Comparison of ENCODE assay signal across 10 cellular contexts in genomic region chr11:18699848-18700261, GRCh38. TPM values are rescaled to one million over a fixed set of nuclear protein-coding genes. Genes with fewer than 3 reads are reported as not detected.
DNase-seq lines count a peak whose midpoint lies in the region; ATAC-seq, FAIRE-seq and TF ChIP-seq lines count a peak whose summit lies in the region.
"Had no signal": no experiment of that assay in that cellular context is flagged by ENCODE, and none has a peak within 500 bp of the region (broad histone marks: within the 10 kb centered on the region; RNA-seq: fewer than 3 reads in every experiment).

No MANE protein-coding gene starts in this region.

- H3K4me1 Mint-ChIP-seq in activated CD4-positive, alpha-beta T cell treated with anti-CD3 and anti-CD28 coated beads, Interleukin-2, amount 10 ng/mL, durations not matched to agents 7 days and 5 days, result peaks cover 15% of the 10 kb centered on the region

- no peak for TF ChIP-seq EP300 in K562 (IDR thresholded peaks at IDR 0.05; ENCODE audit: low read length)

- TF ChIP-seq RAD21 in K562 (CRISPR knock-in tag; conservative IDR thresholded peaks at IDR 0.05 in 1 of 2, IDR thresholded peaks at IDR 0.05 in 1 of 2), result no peak

- CTCF ChIA-PET in activated CD4-positive, alpha-beta T cell treated with anti-CD3 and anti-CD28 coated beads, Interleukin-2, amount 10 ng/mL, durations not matched to agents 7 days and 5 days (lab: Charles Lee), result interaction anchor here (0.5 to 1.2 kb wide), 2 partner anchors 32 to 125 kb away, joined by 3 read pairs; no protein-coding TSS in a partner anchor
- CTCF ChIA-PET in K562 (lab: Yijun Ruan, JAX; ENCODE audit: low intra/inter-chr PET ratio), result no interaction called here

- TF ChIP-seq POLR2A in K562 (conservative IDR thresholded peaks at IDR 0.05), result no peak

- ATAC-seq in K562, result no peak
- ATAC-seq in thoracic aorta (ENCODE audit: insufficient number of reproducible peaks, low FRiP score, low read depth), result no peak
- ATAC-seq in GM21447 (IDR thresholded peaks at IDR 0.05; ENCODE audit: unreplicated experiment), result no peak
- no peak for ATAC-seq in HG03025 (IDR thresholded peaks at IDR 0.05; ENCODE audit: low FRiP score, unreplicated experiment)

- TF ChIP-seq CTCF in K562 (IDR thresholded peaks at IDR 0.05 in 2 of 3, conservative IDR thresholded peaks at IDR 0.05 in 1 of 3; ENCODE audit: insufficient read depth in 2 of 3, low read depth in 1 of 3, low read length in 3 of 3) (no peak), thoracic aorta (IDR thresholded peaks at IDR 0.05) (no peak)

- H4K20me1 ChIP-seq in K562 (replicated peaks; ENCODE audit: control insufficient read depth, insufficient read depth, low read length), result no peaks in the 10 kb centered on the region; the same call in 1 of the 2 replicates

- H3K4me3 ChIP-seq in K562 (no peak overlapping the region), thoracic aorta (peak overlapping the region; percentile 88)

- in situ Hi-C loops in K562 (cut with MboI), result no loop called here

- intact Hi-C loops in K562 (cut with micrococcal nuclease), result no loop called here

- no peaks in the 10 kb centered on the region for H3K36me3 Mint-ChIP-seq in activated CD4-positive, alpha-beta T cell treated with anti-CD3 and anti-CD28 coated beads, Interleukin-2, amount 10 ng/mL, durations not matched to agents 7 days and 5 days (ENCODE audit: low read depth)

- no peak overlapping the region for H2AFZ ChIP-seq in K562 (ENCODE audit: low read depth, low read length)

- DNase-seq in activated CD4-positive, alpha-beta T cell treated with anti-CD3 and anti-CD28 coated beads, Interleukin-2, amount 10 ng/mL, durations not matched to agents 7 days and 5 days, result no peak
- DNase-seq in activated CD4-positive, alpha-beta T cell treated with anti-CD3 and anti-CD28 coated beads for 1 hour, result no peak
- DNase-seq in K562 (ENCODE audit: extremely low read depth in 1 of 4, low spot score in 3 of 4) (no peak), midbrain (lab: John Stamatoyannopoulos, UW) (peak; percentile 60), thoracic aorta (ENCODE audit: low spot score) (no peak)
- DNase-seq in stimulated activated naive CD4-positive, alpha-beta T cell (lab: John Stamatoyannopoulos, UW), result no peak
- DNase-seq: T1000 had no signal

- peaks cover 27% of the 10 kb centered on the region for H3K27me3 Mint-ChIP-seq in activated CD4-positive, alpha-beta T cell treated with anti-CD3 and anti-CD28 coated beads, Interleukin-2, amount 10 ng/mL, durations not matched to agents 7 days and 5 days

- FAIRE-seq in K562 (lab: Jason Lieb, UNC), result no peak
- FAIRE-seq: pancreas had no signal

- H3K9me1 ChIP-seq in K562 (ENCODE audit: control insufficient read depth, insufficient read depth, low read length), result no peaks in the 10 kb centered on the region

- H3K79me2 ChIP-seq in K562 (ENCODE audit: control insufficient read depth, insufficient read depth, low read length), result no peaks in the 10 kb centered on the region

- H3K36me3 ChIP-seq in K562 (ENCODE audit: control insufficient read depth, insufficient read depth, low read length), result no peaks in the 10 kb centered on the region
- H3K36me3 ChIP-seq in thoracic aorta, result no peaks in the 10 kb centered on the region
- H3K36me3 ChIP-seq: pancreas had no signal

- H3K4me2 ChIP-seq in K562 (ENCODE audit: insufficient read depth, low read length), result no peak overlapping the region

- H3K4me1 ChIP-seq in K562 (replicated peaks in 1 of 2; ENCODE audit: control insufficient read depth in 2 of 2, insufficient read depth in 2 of 2, low read length in 2 of 2) (peaks cover 9 to 15% of the 10 kb centered on the region in 2 experiments; a peak in 4 of 5 replicates), thoracic aorta (ENCODE audit: control insufficient read depth in 1 of 2, low read depth in 2 of 2) (peaks cover 8 to 16% of the 10 kb centered on the region in 2 donors)

- peak overlapping the region; percentile 59 for H3K27ac Mint-ChIP-seq in activated CD4-positive, alpha-beta T cell treated with anti-CD3 and anti-CD28 coated beads, Interleukin-2, amount 10 ng/mL, durations not matched to agents 7 days and 5 days

- no peaks in the 10 kb centered on the region for H3K9me3 Mint-ChIP-seq in activated CD4-positive, alpha-beta T cell treated with anti-CD3 and anti-CD28 coated beads, Interleukin-2, amount 10 ng/mL, durations not matched to agents 7 days and 5 days

- H3K4me3 Mint-ChIP-seq in activated CD4-positive, alpha-beta T cell treated with anti-CD3 and anti-CD28 coated beads, Interleukin-2, amount 10 ng/mL, durations not matched to agents 7 days and 5 days, result peak overlapping the region; percentile 72

- no peak overlapping the region for H3K27ac ChIP-seq in K562 (ENCODE audit: extremely low read depth, low read depth, low read length)
- H3K27ac ChIP-seq in thoracic aorta, result peak overlapping the region in 1 of 2 donors; percentile 74

- no peaks in the 10 kb centered on the region for H3K9me3 ChIP-seq in K562 (replicated peaks; ENCODE audit: control insufficient read depth, insufficient read depth, low read depth, low read length)
- H3K9me3 ChIP-seq in thoracic aorta, result no peaks in the 10 kb centered on the region
- H3K9me3 ChIP-seq: pancreas had no signal

- peaks cover 0 to 21% of the 10 kb centered on the region in 2 experiments; a peak in 2 of 5 replicates for H3K27me3 ChIP-seq in K562 (ENCODE audit: control insufficient read depth in 2 of 2, insufficient read depth in 2 of 2, low read length in 2 of 2)
- H3K27me3 ChIP-seq in thoracic aorta (replicated peaks; ENCODE audit: insufficient read depth), result no peaks in the 10 kb centered on the region
- H3K27me3 ChIP-seq: pancreas had no signal

- TSS peak; percentile 54 for BruUV-seq in K562 (replicated peaks; lab: Mats Ljungman, UMichigan)

- peak overlapping the region in 1 of 2 experiments; percentile 28; a peak in 1 of 4 replicates for H3K9ac ChIP-seq in K562 (ENCODE audit: insufficient read depth in 1 of 2, low read depth in 2 of 2, low read length in 2 of 2)

- POLR2A ChIA-PET in activated CD4-positive, alpha-beta T cell treated with anti-CD3 and anti-CD28 coated beads, Interleukin-2, amount 10 ng/mL, durations not matched to agents 7 days and 5 days (lab: Charles Lee), result no interaction called here
- POLR2A ChIA-PET in K562 (lab: Yijun Ruan, JAX), result interaction anchor here (0.5 to 0.7 kb wide), 3 partner anchors 10 to 16 kb away, joined by 3 read pairs; no protein-coding TSS in a partner anchor

- WGBS in K562 (ENCODE audit: insufficient coverage, low coverage, missing lambda C conversion rate), result 11% methylated on average over 3 of the region's 3 CpGs

TF ChIP-seq in K562, 482 proteins besides CTCF, POLR2A, EP300 and RAD21:
- TF ChIP-seq TRIM24 (IDR thresholded peaks at IDR 0.05) (no peak), TEAD2 (tag; IDR thresholded peaks at IDR 0.05) (no peak), ZBTB1 (CRISPR knock-in tag; IDR thresholded peaks at IDR 0.05; ENCODE audit: borderline replicate concordance, low read depth) (no peak), CBX5 (IDR thresholded peaks at IDR 0.05; ENCODE audit: borderline replicate concordance, low read depth) (no peak), E2F3 (CRISPR knock-in tag; IDR thresholded peaks at IDR 0.05) (no peak)
TF ChIP-seq in K562: peak in this region for 0.

RNA-seq across cellular contexts. Expression of gene TMEM86A, which starts 1.3 kb away (rescaled TPM):
- under 1 TPM; 0.25 to 0.42 TPM for total RNA-seq in activated CD4-positive, alpha-beta T cell treated with anti-CD3 and anti-CD28 coated beads, Interleukin-2, amount 10 ng/mL, durations not matched to agents 7 days and 5 days
- 1.1 and 2.2 TPM in 2 replicates for total RNA-seq in K562 (2011; cell fraction: chromatin; rRNA removed; ENCODE audit: low replicate concordance)
- 2.1 and 3.0 TPM in 2 replicates for total RNA-seq in K562 (2011; cell fraction: nucleolus; rRNA removed)
- total RNA-seq in K562 (2011; cell fraction: nucleoplasm; rRNA removed), result 2.1 and 2.3 TPM in 2 replicates
- total RNA-seq in K562 (2014; rRNA removed) (0.45 and 1.0 TPM in 2 replicates), K562 (2014; rRNA removed; fragmentation: Illumina TruSeq; extraction: Trizol) (0.22 and 0.25 TPM in 2 replicates), K562 (2015; rRNA removed; fragmentation: Illumina TruSeq; extraction: Trizol) (0.11 and 0.22 TPM in 2 replicates), K562 (2021) (0.74 and 1.3 TPM in 2 replicates), thoracic aorta (1 to 10 TPM; 5.3 to 8.3 TPM)
- polyA plus RNA-seq in K562 (2011; rRNA removed) (0.27 and 0.52 TPM in 2 replicates), K562 (2014; fragmentation: Illumina TruSeq; extraction: Trizol) (0.39 and 0.78 TPM in 2 replicates), K562 (2014; fragmentation: Nextera tagmentation; extraction: Ambion mirVana) (not detected), K562 (2014; rRNA removed) (0.27 and 0.40 TPM in 2 replicates)
- polyA plus RNA-seq in K562 (2011; cell fraction: cytosol; rRNA removed), result 0.16 and 1.2 TPM in 2 replicates
- polyA plus RNA-seq in K562 (2011; cell fraction: nucleus; rRNA removed), result 0.51 and 1.3 TPM in 2 replicates
- polyA plus RNA-seq in K562 (2012), result 0.57 and 1.2 TPM in 2 replicates
- 0.60 and 0.88 TPM in 2 replicates for polyA minus RNA-seq in K562 (2011; rRNA and poly(A)+ RNA removed)
- not detected in 2 replicates for polyA minus RNA-seq in K562 (2011; cell fraction: cytosol; rRNA and poly(A)+ RNA removed)
- 1.6 and 3.4 TPM in 2 replicates for polyA minus RNA-seq in K562 (2011; cell fraction: nucleus; rRNA and poly(A)+ RNA removed)

RNA-seq across cellular contexts. Expression of gene IGSF22, which starts 26.1 kb away (rescaled TPM):
- under 1 TPM in 1 of 2 experiments, not detected in 1; 0.05 TPM for total RNA-seq in activated CD4-positive, alpha-beta T cell treated with anti-CD3 and anti-CD28 coated beads, Interleukin-2, amount 10 ng/mL, durations not matched to agents 7 days and 5 days
- not detected in 2 replicates for total RNA-seq in K562 (2011; cell fraction: chromatin; rRNA removed; ENCODE audit: low replicate concordance)
- total RNA-seq in K562 (2011; cell fraction: nucleolus; rRNA removed), result not detected in 2 replicates
- total RNA-seq in K562 (2011; cell fraction: nucleoplasm; rRNA removed), result not detected in 2 replicates
- total RNA-seq in K562 (2014; rRNA removed) (not detected in 2 replicates), K562 (2014; rRNA removed; fragmentation: Illumina TruSeq; extraction: Trizol) (not detected in 2 replicates), K562 (2015; rRNA removed; fragmentation: Illumina TruSeq; extraction: Trizol) (not detected in 2 replicates), K562 (2021) (not detected in 2 replicates), thoracic aorta (under 1 TPM in 1 of 2 donors, not detected in 1; 0.21 TPM)
- polyA plus RNA-seq in K562 (2011; rRNA removed) (not detected in 2 replicates), K562 (2014; fragmentation: Illumina TruSeq; extraction: Trizol) (not detected in 2 replicates), K562 (2014; fragmentation: Nextera tagmentation; extraction: Ambion mirVana) (not detected), K562 (2014; rRNA removed) (not detected in 2 replicates)
- not detected in 2 replicates for polyA plus RNA-seq in K562 (2011; cell fraction: cytosol; rRNA removed)
- polyA plus RNA-seq in K562 (2011; cell fraction: nucleus; rRNA removed), result not detected in 2 replicates
- 0.33 TPM in 1 of 2 replicates, not detected in the other for polyA plus RNA-seq in K562 (2012)
- not detected in 2 replicates for polyA minus RNA-seq in K562 (2011; rRNA and poly(A)+ RNA removed)
- polyA minus RNA-seq in K562 (2011; cell fraction: cytosol; rRNA and poly(A)+ RNA removed), result not detected in 2 replicates
- not detected in 2 replicates for polyA minus RNA-seq in K562 (2011; cell fraction: nucleus; rRNA and poly(A)+ RNA removed)
